In genomic region chr1:232503497-232503896, GRCh38 we compare ENCODE assay signal across 4 cellular contexts.
"Had no signal": no experiment of that assay in that cellular context is flagged by ENCODE, and none has a peak within 500 bp of the region (broad histone marks: within the 10 kb centered on the region; RNA-seq: fewer than 3 reads in every experiment).

No MANE protein-coding gene starts in this region.

- DNase-seq: H7, IMR-90 had no signal

- FAIRE-seq: HTR-8/SVneo, K562 had no signal
